ENCODE assay signal across 1 cellular context in genomic region chr14:29926701-29927595, GRCh38.
TF ChIP-seq lines count a peak whose summit lies in the region.

No MANE protein-coding gene starts in this region.

TF ChIP-seq in GM12878, 131 proteins besides CTCF, POLR2A, EP300 and RAD21 (continued from another document):
- TF ChIP-seq TCF3 (IDR thresholded peaks at IDR 0.05; ENCODE audit: borderline replicate concordance, insufficient read depth, low read depth, low read length) = no peak
- no peak for TF ChIP-seq SUPT20H (IDR thresholded peaks at IDR 0.05; ENCODE audit: borderline replicate concordance, control insufficient read depth, low read depth, low read length)
TF ChIP-seq in GM12878: peak in this region for 0.
